8 cellular contexts compared by ENCODE assay signal in the genomic region with DNA sequence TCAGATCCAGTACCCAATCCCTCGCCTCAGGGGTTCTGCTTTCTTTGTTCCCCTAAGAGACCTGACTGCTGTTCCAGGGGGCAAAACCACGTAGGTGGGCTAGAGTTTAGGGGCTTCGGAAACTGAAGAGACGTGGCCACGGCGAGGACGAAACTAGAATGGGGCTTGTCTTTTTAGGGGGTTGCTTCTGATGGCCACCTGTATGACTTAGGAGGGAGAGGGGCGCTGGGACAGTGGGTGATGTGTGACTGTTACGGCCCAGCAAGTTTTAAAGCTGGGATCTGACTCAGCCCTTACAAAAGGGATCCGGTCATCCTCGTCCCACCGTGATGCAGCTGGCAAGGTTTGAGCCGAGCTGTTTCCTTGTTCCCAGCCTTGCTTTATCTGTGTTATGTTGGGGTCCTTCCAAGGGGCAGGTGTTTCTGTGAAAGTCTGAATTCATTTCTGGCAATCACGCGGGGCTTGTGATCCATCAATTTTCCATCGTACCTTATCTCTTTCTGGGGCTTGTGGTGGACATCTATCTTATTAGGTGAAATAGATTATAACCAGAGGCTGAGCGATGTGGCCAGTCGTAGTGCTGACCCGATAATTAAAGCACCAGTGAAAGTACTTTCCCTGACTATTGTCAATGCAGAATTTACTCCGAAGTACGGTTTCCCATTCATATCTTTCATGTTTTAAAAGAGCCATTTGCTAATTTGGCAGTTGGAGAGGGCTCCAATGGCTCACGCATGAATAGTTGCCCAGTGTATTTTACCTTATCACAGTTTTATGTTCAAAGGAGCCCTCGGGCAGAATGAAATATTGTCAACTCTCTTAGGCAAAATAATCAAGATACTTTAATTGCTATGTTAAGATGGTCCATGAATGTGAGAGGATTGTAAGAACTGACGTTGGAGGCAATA. TPM values are rescaled to one million over a fixed set of nuclear protein-coding genes. Genes with fewer than 3 reads are reported as not detected.
DNase-seq lines count a peak whose midpoint lies in the region; ATAC-seq and TF ChIP-seq lines count a peak whose summit lies in the region.

No MANE protein-coding gene starts in this region.

- no peaks in the 10 kb centered on the region for H3K36me3 ChIP-seq in breast epithelium

- H3K4me3 ChIP-seq in AG09309 (ENCODE audit: control insufficient read depth, low read depth, low read length) (peak overlapping the region; percentile 95), breast epithelium (peak overlapping the region; percentile 56 to 83 (median 63))

- H3K27ac ChIP-seq in breast epithelium: peak overlapping the region; percentile 91 to 93
- H3K27ac ChIP-seq in layer of hippocampus (ENCODE audit: low read depth, low read length): peak overlapping the region; percentile 72
- H3K27ac ChIP-seq in substantia nigra (ENCODE audit: low read depth, low read length, poor library complexity, severe bottlenecking): peak overlapping the region; percentile 79

- no peak for TF ChIP-seq CTCF in AG09309 (IDR thresholded peaks at IDR 0.05; ENCODE audit: control insufficient read depth, insufficient read depth, low read depth, low read length, missing control alignments)
- TF ChIP-seq CTCF in breast epithelium (IDR thresholded peaks at IDR 0.05): no peak

- no peak for ATAC-seq in HG03139 (IDR thresholded peaks at IDR 0.05; ENCODE audit: unreplicated experiment)
- ATAC-seq in GM19035 (IDR thresholded peaks at IDR 0.05; ENCODE audit: unreplicated experiment): no peak

- no peak for TF ChIP-seq POLR2A in breast epithelium (IDR thresholded peaks at IDR 0.05)

- H3K27me3 ChIP-seq in breast epithelium: no peaks in the 10 kb centered on the region
- H3K27me3 ChIP-seq in layer of hippocampus (ENCODE audit: control insufficient read depth, insufficient read depth, low read length): no peaks in the 10 kb centered on the region

- intact Hi-C loops in breast epithelium (cut with DNase I; ENCODE audit: low total_unique reads): no loop called here

- DNase-seq in AG09309 (ENCODE audit: low read depth): no peak
- DNase-seq in LHCN-M2 (ENCODE audit: low read depth): peak; percentile 62
- DNase-seq in breast epithelium (ENCODE audit: low spot score in 2 of 2): peak in 1 of 2 donors; percentile 38
- peak in 11 of 49 donors; percentile 2 to 25 (median 16) for DNase-seq in substantia nigra (lab: John Stamatoyannopoulos, UW)
- DNase-seq in D341Med (ENCODE audit: low spot score): no peak

- no peaks in the 10 kb centered on the region for H3K4me1 ChIP-seq in breast epithelium

- H3K9me3 ChIP-seq in breast epithelium: no peaks in the 10 kb centered on the region

RNA-seq across cellular contexts. Expression of a gene that starts 0.9 kb away (rescaled TPM):
- 133 and 149 TPM in 2 replicates for total RNA-seq in LHCN-M2 (2014; rRNA removed)
- polyA plus RNA-seq in LHCN-M2 (2012): 34.3 TPM
- total RNA-seq in breast epithelium: 10 to 100 TPM; 25.8 to 85.6 (median 40.6) TPM
